ENCODE assay signal across 27 cellular contexts in genomic region chr6:137259349-137259748, GRCh38. TPM values are rescaled to one million over a fixed set of nuclear protein-coding genes. Genes with fewer than 3 reads are reported as not detected.
DNase-seq lines count a peak whose midpoint lies in the region; ATAC-seq and TF ChIP-seq lines count a peak whose summit lies in the region.
"Had no signal": no experiment of that assay in that cellular context is flagged by ENCODE, and none has a peak within 500 bp of the region (broad histone marks: within the 10 kb centered on the region; RNA-seq: fewer than 3 reads in every experiment).

No MANE protein-coding gene starts in this region.

- H3K4me2 ChIP-seq in PC-3 (ENCODE audit: low read length) = no peak overlapping the region
- H3K4me2 ChIP-seq: BLaER1, KMS-11 had no signal

- intact Hi-C loops in PC-3 (cut with micrococcal nuclease) (no loop called here), mucosa of descending colon (cut with DNase I, micrococcal nuclease) (no loop called here), testis (cut with DNase I; ENCODE audit: low total_unique reads) (no loop called here)

- H3K4me3 ChIP-seq in PC-3 (ENCODE audit: low read length) (no peak overlapping the region), mucosa of descending colon (no peak overlapping the region), testis (no peak overlapping the region)
- H3K4me3 ChIP-seq: BLaER1, SK-N-MC, skin epidermis, upper lobe of right lung had no signal

- no peaks in the 10 kb centered on the region for H3K79me2 ChIP-seq in PC-3 (ENCODE audit: low read length)

- CTCF ChIA-PET in PC-3 (lab: Charles Lee) = no interaction called here

- no peak overlapping the region for H3K27ac ChIP-seq in PC-3 (ENCODE audit: low read length)
- H3K27ac ChIP-seq in testis = no peak overlapping the region
- H3K27ac ChIP-seq: BLaER1, KMS-11, SK-N-MC, skin epidermis, upper lobe of right lung had no signal

- H3K27me3 ChIP-seq in PC-3 (ENCODE audit: low read length) (no peaks in the 10 kb centered on the region), testis (no peaks in the 10 kb centered on the region)
- H3K27me3 ChIP-seq: BLaER1, upper lobe of right lung had no signal

- peak; percentile 25 for DNase-seq in EH (ENCODE audit: low read depth)
- peak; percentile 51 for DNase-seq in PC-3
- DNase-seq in mucosa of descending colon = no peak
- DNase-seq in NCI-H446 treated with DMSO at 0.1 percent for 48 hours (lab: John Stamatoyannopoulos, UW) = no peak
- DNase-seq in testis = no peak
- DNase-seq in HuH-7 (ENCODE audit: low spot score) = no peak
- DNase-seq: activated CD4-positive, alpha-beta T cell treated with anti-CD3 and anti-CD28 coated beads for 1 hour; activated CD8-positive, alpha-beta T cell treated with anti-CD3 and anti-CD28 coated beads for 36 hours; activated effector memory CD4-positive, alpha-beta T cell treated with anti-CD3 and anti-CD28 coated beads, Interleukin-2, amount 50 U/mL, for 16 hours; Caco-2; effector CD8-positive, alpha-beta T cell; EL; left cardiac atrium; naive B cell; NCI-H1694 treated with DMSO at 0.1 percent for 48 hours; NCI-H526 treated with DMSO at 0.1 percent for 48 hours; occipital lobe; RPMI8226; stimulated activated CD4-positive, alpha-beta T cell treated with anti-CD3 and anti-CD28 coated beads, Interleukin-1b, Interleukin-23, amount 100 ng/mL, for 48 hours; T-helper 17 cell; upper lobe of right lung had no signal

- ATAC-seq in PC-3 = 0 out of 2 replicates have a peak, but pooled peaks have one; percentile 15
- ATAC-seq in esophagus mucosa = peak; percentile 90
- peak; percentile 53 for ATAC-seq in mucosa of descending colon
- ATAC-seq in GM21360 (IDR thresholded peaks at IDR 0.05; ENCODE audit: unreplicated experiment) = no peak
- ATAC-seq: activated CD8-positive, alpha-beta T cell treated with anti-CD3 and anti-CD28 coated beads for 36 hours; left cardiac atrium; T-helper 17 cell; upper lobe of right lung had no signal

- H2AFZ ChIP-seq in PC-3 (ENCODE audit: low read length) = no peak overlapping the region

- H3F3A ChIP-seq in PC-3 (ENCODE audit: low read length, unreplicated experiment) = no peaks in the 10 kb centered on the region

- H3K4me1 ChIP-seq in PC-3 (ENCODE audit: insufficient read depth, low read length) = peaks cover 20% of the 10 kb centered on the region
- H3K4me1 ChIP-seq in mucosa of descending colon (ENCODE audit: low read depth) = peaks cover 9% of the 10 kb centered on the region
- peaks cover 4% of the 10 kb centered on the region for H3K4me1 ChIP-seq in testis

- H3K9me3 ChIP-seq in PC-3 (ENCODE audit: low read length) = no peaks in the 10 kb centered on the region
- H3K9me3 ChIP-seq in mucosa of descending colon = peaks cover 18% of the 10 kb centered on the region
- H3K9me3 ChIP-seq in testis = no peaks in the 10 kb centered on the region

- BruUV-seq in PC-3 (replicated peaks; lab: Mats Ljungman, UMichigan) = no TSS peak

- no peaks in the 10 kb centered on the region for H3K36me3 ChIP-seq in PC-3 (ENCODE audit: low read depth, low read length)
- no peaks in the 10 kb centered on the region for H3K36me3 ChIP-seq in mucosa of descending colon (ENCODE audit: low read depth)
- no peaks in the 10 kb centered on the region for H3K36me3 ChIP-seq in testis (ENCODE audit: low read depth, missing control alignments)
- H3K36me3 ChIP-seq: BLaER1, upper lobe of right lung had no signal

- H3K9me2 ChIP-seq in PC-3 (replicated peaks; ENCODE audit: low read length) = no peaks in the 10 kb centered on the region

- POLR2A ChIA-PET in PC-3 (lab: Charles Lee; ENCODE audit: unreplicated experiment) = no interaction called here

- TF ChIP-seq CTCF in PC-3 (conservative IDR thresholded peaks at IDR 0.05; ENCODE audit: low read depth, low read length) (no peak), mucosa of descending colon (IDR thresholded peaks at IDR 0.05) (no peak), testis (IDR thresholded peaks at IDR 0.05) (no peak)

- TF ChIP-seq POLR2A in testis (IDR thresholded peaks at IDR 0.05) = no peak

- H3K9ac ChIP-seq in PC-3 (ENCODE audit: low read length) = no peak overlapping the region
- H3K9ac ChIP-seq: BLaER1, KMS-11 had no signal

- no peaks in the 10 kb centered on the region for H4K20me1 ChIP-seq in PC-3 (ENCODE audit: low read length)
- H4K20me1 ChIP-seq: BLaER1 had no signal

RNA-seq across cellular contexts. Expression of gene IFNGR1, which starts 40.2 kb away (rescaled TPM):
- total RNA-seq in PC-3 (2014; rRNA removed) = 15.8 and 24.6 TPM in 2 replicates
- total RNA-seq in esophagus mucosa = 53.5 TPM
- 100 to 1,000 TPM in 1 of 3 donors, 10 to 100 TPM in 2; 77.1 to 133 (median 97.6) TPM for total RNA-seq in mucosa of descending colon
- 10 to 100 TPM; 46.4 to 47.8 TPM for total RNA-seq in testis
- 49.6 TPM for polyA plus RNA-seq in testis (ENCODE audit: insufficient read depth, low read depth, low replicate concordance)

Comparison
In these comparisons a context has a peak if more than half of its experiments do, and no peak if none do; other contexts are left out.
1. DNase-seq: peak in EH (single experiment) and PC-3 (single experiment); none in mucosa of descending colon (0 of 3), NCI-H446 treated with DMSO at 0.1 percent for 48 hours (single experiment), testis (single experiment) and HuH-7 (single experiment).